Comparison of ENCODE assay signal across 8 cellular contexts in genomic region chr13:96090240-96091101, GRCh38. TPM values are rescaled to one million over a fixed set of nuclear protein-coding genes. Genes with fewer than 3 reads are reported as not detected.
DNase-seq lines count a peak whose midpoint lies in the region; ATAC-seq, FAIRE-seq and TF ChIP-seq lines count a peak whose summit lies in the region.

No MANE protein-coding gene starts in this region.

- no peaks in the 10 kb centered on the region for H4K20me1 ChIP-seq in mammary epithelial cell (ENCODE audit: insufficient read depth, low read length)

- H3K9ac ChIP-seq in mammary epithelial cell (ENCODE audit: insufficient read depth, low read length) = no peak overlapping the region

- peak overlapping the region; percentile 98 for H3K4me2 ChIP-seq in mammary epithelial cell (ENCODE audit: insufficient read depth, low read depth, low read length)

- H3K4me1 ChIP-seq in mammary epithelial cell (ENCODE audit: insufficient read depth, low read length) = peaks cover 5% of the 10 kb centered on the region
- H3K4me1 ChIP-seq in aorta (ENCODE audit: control insufficient read depth in 1 of 2, insufficient read depth in 2 of 2, low read length in 2 of 2) = peaks cover 0 to 2% of the 10 kb centered on the region in 2 donors

- BruUV-seq in mammary epithelial cell (replicated peaks; lab: Mats Ljungman, UMichigan) = no TSS peak

- H3K9me3 ChIP-seq in mammary epithelial cell (replicated peaks; ENCODE audit: insufficient read depth, low read length) = no peaks in the 10 kb centered on the region
- H3K9me3 ChIP-seq in aorta (ENCODE audit: control insufficient read depth, low read length) = no peaks in the 10 kb centered on the region

- CTCF ChIA-PET in mammary epithelial cell (lab: Charles Lee; ENCODE audit: low non-redundant PET) = no interaction called here

- intact Hi-C loops in mammary epithelial cell (cut with micrococcal nuclease) (no loop called here), aorta (cut with DNase I) (no loop called here)

- no peaks in the 10 kb centered on the region for H3K36me3 ChIP-seq in mammary epithelial cell (ENCODE audit: insufficient read depth, low read length)
- H3K36me3 ChIP-seq in aorta (ENCODE audit: control insufficient read depth in 1 of 2, insufficient read depth in 2 of 2, low read length in 1 of 2) = no peaks in the 10 kb centered on the region

- dilution Hi-C loops in mammary epithelial cell (cut with HindIII; ENCODE audit: low sequenced_read_pairs) = no loop called here

- no peaks in the 10 kb centered on the region for H3K79me2 ChIP-seq in mammary epithelial cell (ENCODE audit: insufficient read depth, low read length)

- in situ Hi-C loops in mammary epithelial cell (cut with MboI; ENCODE audit: low sequenced_read_pairs in 2 of 2) = no loop called here

- ATAC-seq in GM18867 (IDR thresholded peaks at IDR 0.05; ENCODE audit: unreplicated experiment) (peak; percentile 49), aorta (ENCODE audit: low FRiP score) (no peak)

- peak overlapping the region; percentile 34 for H3K4me3 ChIP-seq in HL-60 (replicated peaks; ENCODE audit: insufficient read depth, low read length)
- H3K4me3 ChIP-seq in mammary epithelial cell (replicated peaks in 1 of 3; ENCODE audit: insufficient read depth in 1 of 3, low read depth in 2 of 3, low read length in 3 of 3) = peak overlapping the region; percentile 38 to 53 (median 50)
- H3K4me3 ChIP-seq in aorta (ENCODE audit: low read length in 2 of 2) = peak overlapping the region; percentile 70 to 79

- H3K27me3 ChIP-seq in HL-60 (ENCODE audit: insufficient read depth, poor library complexity, severe bottlenecking) (peaks cover 74% of the 10 kb centered on the region), mammary epithelial cell (ENCODE audit: insufficient read depth, low read length) (peaks cover 48% of the 10 kb centered on the region), aorta (ENCODE audit: control insufficient read depth in 1 of 2, insufficient read depth in 2 of 2, low read length in 1 of 2) (no peaks in the 10 kb centered on the region)

- no peak for FAIRE-seq in D721Med (lab: Jason Lieb, UNC)

- DNase-seq in 8988T (peak; percentile 52), HL-60 (ENCODE audit: low read depth in 1 of 2, low spot score in 1 of 2) (no peak), mammary epithelial cell (no peak), left kidney (ENCODE audit: low read depth, low spot score) (peak; percentile 70), aorta (peak; percentile 44 to 75), globus pallidus (ENCODE audit: low spot score) (no peak), D721Med (ENCODE audit: insufficient read length, low spot score) (no peak)

- H2AFZ ChIP-seq in mammary epithelial cell (ENCODE audit: low read depth, low read length) = peak overlapping the region; percentile 83

- H3K27ac ChIP-seq in HL-60 (replicated peaks) (no peak overlapping the region), mammary epithelial cell (ENCODE audit: insufficient read depth, low read depth, low read length) (no peak overlapping the region), aorta (ENCODE audit: low read depth in 1 of 2, low read length in 2 of 2) (no peak overlapping the region)

- WGBS in mammary epithelial cell (ENCODE audit: low coverage, missing lambda C conversion rate) = 0% methylated on average over 2 of the region's 133 CpGs
- 0 to 1% methylated on average over 39 to 133 of the region's 133 CpGs for WGBS in aorta, 2 donors

- TF ChIP-seq CTCF in HL-60 (IDR thresholded peaks at IDR 0.05; ENCODE audit: insufficient read depth, low read length) (no peak), mammary epithelial cell (conservative IDR thresholded peaks at IDR 0.05 in 1 of 2, IDR thresholded peaks at IDR 0.05 in 1 of 2; ENCODE audit: extremely low read depth in 1 of 2, insufficient read depth in 1 of 2, low read depth in 1 of 2, low read length in 2 of 2) (no peak), D721Med (IDR thresholded peaks at IDR 0.05; ENCODE audit: insufficient read depth, missing control alignments) (no peak)

RNA-seq across cellular contexts. Expression of gene HS6ST3, which starts 0.6 kb away (rescaled TPM):
- total RNA-seq in mammary epithelial cell (under 1 TPM in 1 of 2 donors, not detected in 1; 0.05 TPM), aorta (1 to 10 TPM in 1 of 2 donors, under 1 TPM in 1; 0.30 to 4.9 TPM)
- polyA plus RNA-seq in mammary epithelial cell (0.01 TPM), aorta (under 1 TPM; under 0.01 to 0.38 TPM)
- polyA minus RNA-seq in mammary epithelial cell = not detected

RNA-seq across cellular contexts. Expression of gene UGGT2, which starts 37.3 kb away (rescaled TPM):
- 10 to 100 TPM; 27.3 to 53.5 TPM for total RNA-seq in mammary epithelial cell
- 9.1 TPM for polyA plus RNA-seq in mammary epithelial cell
- polyA minus RNA-seq in mammary epithelial cell = 16.0 TPM
- total RNA-seq in aorta = 10 to 100 TPM; 52.1 to 69.8 TPM
- polyA plus RNA-seq in aorta = 10 to 100 TPM in 1 of 2 donors, 1 to 10 TPM in 1; 8.3 to 25.4 TPM

Comparison
In these comparisons a context has a peak if more than half of its experiments do, and no peak if none do; other contexts are left out.
1. DNase-seq: peak in 8988T (single experiment), left kidney (single experiment) and aorta (2 of 2); none in HL-60 (0 of 2), mammary epithelial cell (single experiment), globus pallidus (single experiment) and D721Med (single experiment).
2. Peak in every context shown above with its lines, with median percentiles within 50 percentile points of each other: H3K4me3 ChIP-seq.